Comparison of ENCODE assay signal across 8 cellular contexts in the genomic region with DNA sequence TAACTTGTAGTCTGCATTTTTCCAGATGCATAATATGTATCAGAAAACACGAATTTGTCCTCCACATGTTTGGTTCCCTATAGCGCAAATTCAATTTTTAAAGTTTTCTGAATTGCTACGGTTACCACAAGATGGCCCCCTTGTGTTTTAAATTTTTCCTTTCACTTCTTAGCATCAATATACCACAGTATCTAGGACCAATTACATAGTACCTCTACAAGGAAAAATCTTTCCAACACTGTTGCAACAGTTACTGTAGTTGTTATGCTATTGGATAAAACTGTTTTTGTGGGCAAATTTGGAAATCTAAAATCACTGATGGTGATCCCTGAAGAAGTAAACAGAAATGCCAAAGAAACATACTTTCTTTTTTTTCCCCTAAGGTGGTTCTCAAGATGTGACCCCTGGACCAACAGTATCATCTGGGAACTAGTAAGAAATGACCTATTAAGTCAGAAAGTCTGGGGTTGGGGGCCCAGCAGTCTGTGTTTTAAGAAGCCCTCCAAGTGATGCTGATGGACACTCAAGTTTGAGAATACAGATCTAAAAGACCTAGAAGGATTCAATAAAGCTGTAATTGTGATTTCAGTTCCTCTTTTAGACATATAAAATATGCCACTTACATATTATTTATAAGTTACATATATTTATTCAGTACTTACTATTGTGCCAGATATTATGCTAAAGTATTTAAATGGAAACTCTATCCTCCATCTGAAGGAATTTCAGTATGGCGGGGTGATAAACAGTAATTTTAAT. TPM values are rescaled to one million over a fixed set of nuclear protein-coding genes. Genes with fewer than 3 reads are reported as not detected.
DNase-seq lines count a peak whose midpoint lies in the region; ATAC-seq, FAIRE-seq and TF ChIP-seq lines count a peak whose summit lies in the region.

No MANE protein-coding gene starts in this region.

- FAIRE-seq in GM12892 (lab: Jason Lieb, UNC), result peak; percentile 74

- no peaks in the 10 kb centered on the region for H3K27me3 ChIP-seq in MG63

- no peaks in the 10 kb centered on the region for H3K36me3 ChIP-seq in MG63

- H3K27me3 Mint-ChIP-seq in nephron (ENCODE audit: low read depth), result no peaks in the 10 kb centered on the region

- H3K9me3 Mint-ChIP-seq in nephron, result no peaks in the 10 kb centered on the region

- no peak overlapping the region for H3K27ac Mint-ChIP-seq in nephron

- DNase-seq in AG20443 (ENCODE audit: low spot score) (peak; percentile 25), GM12892 (ENCODE audit: insufficient read length) (no peak), NCI-H345 treated with DMSO at 0.1 percent for 48 hours (lab: John Stamatoyannopoulos, UW; ENCODE audit: unreplicated experiment) (peak; percentile 1), cerebellar cortex (ENCODE audit: low spot score) (peak; percentile 55), MG63 (no peak), NK-92 (lab: John Stamatoyannopoulos, UW; ENCODE audit: unreplicated experiment) (no peak)

- no peak for TF ChIP-seq POLR2A in GM12892 (IDR thresholded peaks at IDR 0.05; ENCODE audit: low read depth, low read length)

- TF ChIP-seq CTCF in nephron (IDR thresholded peaks at IDR 0.05; ENCODE audit: unreplicated experiment in 3 of 3), result peak; percentile 50 to 67 (median 56)

- H3K4me1 Mint-ChIP-seq in nephron, result peaks cover 9% of the 10 kb centered on the region

- H3K36me3 Mint-ChIP-seq in nephron (ENCODE audit: low read depth), result no peaks in the 10 kb centered on the region

- ATAC-seq in esophagus mucosa, result no peak

- peak overlapping the region in 2 of 3 experiments; percentile 59 to 72 for H3K4me3 Mint-ChIP-seq in nephron

- no peak overlapping the region for H3K4me3 ChIP-seq in MG63

- H3K9me3 ChIP-seq in MG63, result no peaks in the 10 kb centered on the region

RNA-seq across cellular contexts. Expression of a gene that starts 3.1 kb away (rescaled TPM):
- polyA plus RNA-seq in GM12892 (2012; ENCODE audit: missing spikeins), result 15.8 TPM
- 2.5 and 3.3 TPM in 2 replicates for total RNA-seq in MG63 (2014; rRNA removed; shearing (Covaris generic); ENCODE audit: low replicate concordance)
- total RNA-seq in esophagus mucosa, result 5.2 TPM

RNA-seq across cellular contexts. Expression of a gene that starts 3.3 kb away (rescaled TPM):
- polyA plus RNA-seq in GM12892 (2012; ENCODE audit: missing spikeins), result 60.8 TPM
- 25.7 and 53.8 TPM in 2 replicates for total RNA-seq in MG63 (2014; rRNA removed; shearing (Covaris generic); ENCODE audit: low replicate concordance)
- 22.8 TPM for total RNA-seq in esophagus mucosa

Comparison
In these comparisons a context has a peak if more than half of its experiments do, and no peak if none do; other contexts are left out.
1. DNase-seq: peak in AG20443 (single experiment), NCI-H345 treated with DMSO at 0.1 percent for 48 hours (single experiment) and cerebellar cortex (single experiment); none in GM12892 (single experiment), MG63 (single experiment) and NK-92 (single experiment).